ENCODE assay signal across 8 cellular contexts in the genomic region with DNA sequence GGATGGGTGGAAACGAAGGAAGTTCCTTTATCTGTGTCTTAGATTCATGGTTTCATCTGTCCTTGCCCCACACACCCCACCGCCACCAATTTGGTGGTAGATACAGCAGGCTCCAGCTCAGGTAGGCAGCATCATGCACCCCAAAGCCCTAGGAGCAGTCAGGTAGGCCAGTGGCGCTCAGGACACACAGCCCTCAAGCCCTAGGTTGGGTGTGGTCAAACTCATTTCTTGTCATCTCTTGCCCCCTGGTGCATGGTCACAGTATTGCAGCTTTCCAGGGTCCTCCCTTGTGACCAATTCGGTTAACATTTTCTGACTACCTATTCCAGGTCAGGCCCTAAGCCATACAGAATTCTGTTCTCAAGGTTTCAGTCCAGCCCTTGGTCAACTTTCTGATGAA. TPM values are rescaled to one million over a fixed set of nuclear protein-coding genes. Genes with fewer than 3 reads are reported as not detected.
DNase-seq lines count a peak whose midpoint lies in the region; ATAC-seq, FAIRE-seq and TF ChIP-seq lines count a peak whose summit lies in the region.

No MANE protein-coding gene starts in this region.

- H3K4me3 ChIP-seq in AG04450 (ENCODE audit: low read depth, low read length) (no peak overlapping the region), heart left ventricle (no peak overlapping the region)

- no peaks in the 10 kb centered on the region for H3K9me3 ChIP-seq in AG04450 (ENCODE audit: control insufficient read depth, insufficient read depth, low read length)
- no peaks in the 10 kb centered on the region for H3K9me3 ChIP-seq in heart left ventricle

- peak; percentile 92 for ATAC-seq in HG03064 (IDR thresholded peaks at IDR 0.05; ENCODE audit: low read depth, unreplicated experiment)
- ATAC-seq in heart left ventricle: peak; percentile 37 to 69 (median 58)

- TF ChIP-seq CTCF in AG04450 (IDR thresholded peaks at IDR 0.05; ENCODE audit: low read depth, low read length): peak; percentile 37
- peak; percentile 39 to 63 (median 52) for TF ChIP-seq CTCF in heart left ventricle (IDR thresholded peaks at IDR 0.05)

- 41 to 67% (median 47%) methylated on average over 3 to 4 of the region's 4 CpGs for WGBS in heart left ventricle, 4 donors

- CTCF ChIA-PET in AG04450 (lab: Charles Lee): interaction anchor here (1.8 kb wide), 1 partner anchor 529 kb away, joined by 8 read pairs; no protein-coding TSS in a partner anchor

- no peak overlapping the region for H3K27ac ChIP-seq in AG04450 (ENCODE audit: low read depth, low read length)
- no peak overlapping the region for H3K27ac ChIP-seq in heart left ventricle

- no peaks in the 10 kb centered on the region for H3K27me3 ChIP-seq in AG04450 (ENCODE audit: control insufficient read depth, insufficient read depth, low read length)
- H3K27me3 ChIP-seq in heart left ventricle: peaks cover 0 to 21% (median 0%) of the 10 kb centered on the region in 9 donors

- DNase-seq in AG04450 (ENCODE audit: low read depth, low spot score) (no peak), GM12891 (ENCODE audit: insufficient read length, low spot score) (peak; percentile 23), OCI-M1 (lab: John Stamatoyannopoulos, UW) (peak; percentile 72), heart left ventricle (peak in 1 of 5 donors; percentile 25), dedifferentiated amniotic fluid mesenchymal stem cell (ENCODE audit: extremely low spot score) (no peak)
- DNase-seq in activated T-helper 1 cell treated with anti-CD3 and anti-CD28 coated beads, Interleukin-2, amount 50 U/mL, for 16 hours (ENCODE audit: low read depth in 1 of 2, low spot score in 1 of 2): peak; percentile 5 to 9
- DNase-seq in stimulated activated CD4-positive, alpha-beta T cell treated with anti-CD3 and anti-CD28 coated beads, Interleukin-15, amount 100 ng/mL, for 1 hour (ENCODE audit: low read depth in 1 of 2, low spot score in 1 of 2): peak; percentile 3 to 30

- no peaks in the 10 kb centered on the region for H3K4me1 ChIP-seq in heart left ventricle

- peak; percentile 88 for FAIRE-seq in GM12891 (lab: Jason Lieb, UNC)

- POLR2A ChIA-PET in AG04450 (lab: Yijun Ruan, JAX): no interaction called here

- H3K36me3 ChIP-seq in heart left ventricle: no peaks in the 10 kb centered on the region

- TF ChIP-seq POLR2A in GM12891 (IDR thresholded peaks at IDR 0.05; ENCODE audit: low read depth, low read length): no peak
- no peak for TF ChIP-seq POLR2A in heart left ventricle (IDR thresholded peaks at IDR 0.05)

- intact Hi-C loops in heart left ventricle (cut with DNase I): loop anchor here in 9 of 10 donors (2.0 to 10.0 kb wide), 5 partner anchors 176 to 530 kb away; no protein-coding TSS in a partner anchor

TF ChIP-seq in GM12891, 5 proteins besides CTCF, POLR2A, EP300 and RAD21:
- TF ChIP-seq SPI1 (IDR thresholded peaks at IDR 0.05; ENCODE audit: low read depth, low read length): no peak
- TF ChIP-seq POLR2AphosphoS5 (IDR thresholded peaks at IDR 0.05; ENCODE audit: low read depth, low read length): no peak
- TF ChIP-seq POU2F2 (IDR thresholded peaks at IDR 0.05; ENCODE audit: low read depth, low read length): no peak
- TF ChIP-seq TAF1 (IDR thresholded peaks at IDR 0.05; ENCODE audit: low read depth, low read length): no peak
- no peak for TF ChIP-seq PAX5 (IDR thresholded peaks at IDR 0.05; ENCODE audit: insufficient read depth, low read length, severe bottlenecking)

RNA-seq across cellular contexts. Expression of a gene that starts 14.5 kb away (rescaled TPM):
- polyA plus RNA-seq in AG04450 (2011; rRNA removed) (not detected in 2 replicates), heart left ventricle (under 1 TPM; 0.61 to 0.67 TPM)
- polyA minus RNA-seq in AG04450 (2011; rRNA and poly(A)+ RNA removed): not detected in 2 replicates
- not detected for polyA plus RNA-seq in GM12891 (2012; ENCODE audit: low read depth, missing spikeins)
- total RNA-seq in heart left ventricle: 1 to 10 TPM; 1.1 to 5.7 (median 1.9) TPM

RNA-seq across cellular contexts. Expression of a gene that starts 35.0 kb away (rescaled TPM):
- not detected in 2 replicates for polyA plus RNA-seq in AG04450 (2011; rRNA removed)
- polyA minus RNA-seq in AG04450 (2011; rRNA and poly(A)+ RNA removed): not detected in 2 replicates
- not detected for polyA plus RNA-seq in GM12891 (2012; ENCODE audit: low read depth, missing spikeins)
- 1 to 10 TPM in 1 of 9 donors, under 1 TPM in 4, not detected in 4; 0.27 to 1.1 (median 0.37) TPM for total RNA-seq in heart left ventricle
- under 1 TPM; 0.50 to 0.53 TPM for polyA plus RNA-seq in heart left ventricle

RNA-seq across cellular contexts. Expression of a gene that starts 53.7 kb away (rescaled TPM):
- polyA plus RNA-seq in AG04450 (2011; rRNA removed) (not detected in 2 replicates), heart left ventricle (not detected)
- polyA minus RNA-seq in AG04450 (2011; rRNA and poly(A)+ RNA removed): not detected in 2 replicates
- polyA plus RNA-seq in GM12891 (2012; ENCODE audit: low read depth, missing spikeins): not detected
- not detected for total RNA-seq in heart left ventricle

Comparison
In these comparisons a context has a peak if more than half of its experiments do, and no peak if none do; other contexts are left out.
1. DNase-seq: peak in GM12891 (single experiment), OCI-M1 (single experiment), activated T-helper 1 cell treated with anti-CD3 and anti-CD28 coated beads, Interleukin-2, amount 50 U/mL, for 16 hours (2 of 2) and stimulated activated CD4-positive, alpha-beta T cell treated with anti-CD3 and anti-CD28 coated beads, Interleukin-15, amount 100 ng/mL, for 1 hour (2 of 2); none in AG04450 (single experiment) and dedifferentiated amniotic fluid mesenchymal stem cell (single experiment).